In genomic region chr17:27495460-27495859, GRCh38 we compare ENCODE assay signal across 1 cellular context.
TF ChIP-seq lines count a peak whose summit lies in the region.

No MANE protein-coding gene starts in this region.

TF ChIP-seq in IMR-90, 13 proteins besides CTCF, POLR2A, EP300 and RAD21:
- TF ChIP-seq MXI1 (IDR thresholded peaks at IDR 0.05; ENCODE audit: borderline replicate concordance, low read depth, low read length) (no peak), RCOR1 (IDR thresholded peaks at IDR 0.05; ENCODE audit: insufficient replicate concordance, low read length) (no peak), USF2 (IDR thresholded peaks at IDR 0.05; ENCODE audit: low read depth, low read length) (no peak), NFE2L2 (IDR thresholded peaks at IDR 0.05; ENCODE audit: low read depth, low read length) (no peak), MAFK (IDR thresholded peaks at IDR 0.05; ENCODE audit: low read depth, low read length) (no peak), FOS (IDR thresholded peaks at IDR 0.05; ENCODE audit: low read depth, low read length) (no peak), RFX5 (IDR thresholded peaks at IDR 0.05; ENCODE audit: low read depth, low read length) (no peak), SMC3 (IDR thresholded peaks at IDR 0.05; ENCODE audit: low read depth, low read length) (no peak), ELK1 (IDR thresholded peaks at IDR 0.05; ENCODE audit: borderline replicate concordance, low read depth, low read length) (no peak), CHD1 (IDR thresholded peaks at IDR 0.05; ENCODE audit: low read depth, low read length) (no peak), CEBPB (IDR thresholded peaks at IDR 0.05; ENCODE audit: low read depth, low read length) (no peak), MAZ (IDR thresholded peaks at IDR 0.05; ENCODE audit: borderline replicate concordance, low read depth, low read length) (no peak), BHLHE40 (IDR thresholded peaks at IDR 0.05; ENCODE audit: low read depth, low read length) (no peak)
